In the genomic region with DNA sequence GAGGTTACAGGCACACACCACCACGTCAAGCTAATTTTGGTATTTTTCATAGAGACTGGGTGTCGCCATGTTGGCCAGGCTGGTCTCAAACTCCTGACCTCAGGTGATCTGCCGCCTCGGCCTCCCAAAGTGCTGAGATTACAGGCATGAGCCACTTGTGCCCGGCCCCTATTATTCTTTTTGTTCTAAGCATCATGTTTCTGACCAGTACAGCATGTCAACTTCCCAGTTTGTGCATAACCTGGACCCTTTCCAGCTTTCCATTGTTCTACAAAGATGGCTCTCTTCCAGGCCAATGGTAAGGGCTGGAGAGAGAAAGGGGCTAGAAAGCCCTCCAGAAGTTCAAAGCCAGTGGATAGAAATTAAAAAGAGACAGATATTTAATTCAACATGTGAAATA, we compare ENCODE assay signal across 21 cellular contexts.
DNase-seq lines count a peak whose midpoint lies in the region; ATAC-seq and TF ChIP-seq lines count a peak whose summit lies in the region.
"Had no signal": no experiment of that assay in that cellular context is flagged by ENCODE, and none has a peak within 500 bp of the region (broad histone marks: within the 10 kb centered on the region; RNA-seq: fewer than 3 reads in every experiment).

No MANE protein-coding gene starts in this region.

- H2AFZ ChIP-seq in smooth muscle cell (ENCODE audit: low read depth), result no peak overlapping the region

- POLR2A ChIA-PET in activated CD4-positive, alpha-beta T cell treated with anti-CD3 and anti-CD28 coated beads, Interleukin-2, amount 10 ng/mL, durations not matched to agents 7 days and 5 days (lab: Charles Lee), result no interaction called here

- H3K4me1 ChIP-seq in right cardiac atrium (ENCODE audit: control insufficient read depth, insufficient read depth, low read length) (peaks cover 2% of the 10 kb centered on the region), smooth muscle cell (ENCODE audit: low read depth) (no peaks in the 10 kb centered on the region)
- H3K4me1 ChIP-seq: prostate gland, uterus had no signal

- no peak overlapping the region for H3K4me2 ChIP-seq in smooth muscle cell

- no peaks in the 10 kb centered on the region for H4K20me1 ChIP-seq in smooth muscle cell (ENCODE audit: low read depth)

- ATAC-seq in Right ventricle myocardium inferior, result peak; percentile 37
- peak; percentile 74 to 81 for ATAC-seq in right cardiac atrium
- ATAC-seq in GM18505 (IDR thresholded peaks at IDR 0.05; ENCODE audit: unreplicated experiment), result no peak
- ATAC-seq: stimulated activated memory B cell treated with anti-CD40 and anti-IgM and Interleukin-4, amounts not matched to agents 10 μg/mL and 1 μg/mL and 100 μg/mL, for 72 hours had no signal

- DNase-seq in Right ventricle myocardium inferior (ENCODE audit: missing footprints) (peak; percentile 61), cardiac septum (ENCODE audit: low spot score) (no peak), cardiac fibroblast (ENCODE audit: low read depth in 2 of 2) (peak; percentile 85 to 87), right cardiac atrium (no peak), smooth muscle cell (lab: John Stamatoyannopoulos, UW; ENCODE audit: unreplicated experiment) (no peak), GF-D8 (lab: John Stamatoyannopoulos, UW) (no peak)
- DNase-seq in activated CD4-positive, alpha-beta T cell treated with anti-CD3 and anti-CD28 coated beads, Interleukin-2, amount 10 ng/mL, durations not matched to agents 7 days and 5 days, result no peak
- DNase-seq: activated CD4-positive, alpha-beta memory T cell treated with anti-CD3 and anti-CD28 coated beads, Interleukin-2, amount 10 ng/mL, durations not matched to agents 7 days and 5 days; activated CD4-positive, CD25-positive, alpha-beta regulatory T cell; caudate nucleus; left cardiac atrium; NCI-H1436; NCI-H2171 treated with DMSO at 0.1 percent for 48 hours; NCI-H526; SW 1271 had no signal

- no peaks in the 10 kb centered on the region for H3K4me1 Mint-ChIP-seq in activated CD4-positive, alpha-beta T cell treated with anti-CD3 and anti-CD28 coated beads, Interleukin-2, amount 10 ng/mL, durations not matched to agents 7 days and 5 days
- H3K4me1 Mint-ChIP-seq: activated CD4-positive, alpha-beta memory T cell treated with anti-CD3 and anti-CD28 coated beads, Interleukin-2, amount 10 ng/mL, durations not matched to agents 7 days and 5 days; stimulated activated memory B cell treated with anti-CD40 and anti-IgM and Interleukin-4, amounts not matched to agents 10 μg/mL and 1 μg/mL and 100 μg/mL, for 72 hours had no signal

- CTCF ChIA-PET in activated CD4-positive, alpha-beta T cell treated with anti-CD3 and anti-CD28 coated beads, Interleukin-2, amount 10 ng/mL, durations not matched to agents 7 days and 5 days (lab: Charles Lee), result interaction anchor here (0.7 kb wide), 1 partner anchor 91 kb away, joined by 3 read pairs; a partner anchor contains a TSS

- H3K36me3 ChIP-seq in smooth muscle cell (ENCODE audit: low read depth), result no peaks in the 10 kb centered on the region
- H3K36me3 ChIP-seq: prostate gland, uterus had no signal

- no peaks in the 10 kb centered on the region for H3F3A ChIP-seq in smooth muscle cell (ENCODE audit: low read depth)

- intact Hi-C loops in Right ventricle myocardium inferior (cut with DNase I) (no loop called here), cardiac septum (cut with DNase I) (no loop called here), right cardiac atrium (cut with DNase I) (no loop called here)

- H3K9me3 Mint-ChIP-seq in activated CD4-positive, alpha-beta T cell treated with anti-CD3 and anti-CD28 coated beads, Interleukin-2, amount 10 ng/mL, durations not matched to agents 7 days and 5 days, result peaks cover 4% of the 10 kb centered on the region
- H3K9me3 Mint-ChIP-seq: activated CD4-positive, alpha-beta memory T cell treated with anti-CD3 and anti-CD28 coated beads, Interleukin-2, amount 10 ng/mL, durations not matched to agents 7 days and 5 days had no signal

- H3K9me3 ChIP-seq in right cardiac atrium (ENCODE audit: control insufficient read depth, low read length) (no peaks in the 10 kb centered on the region), smooth muscle cell (replicated peaks; ENCODE audit: low read depth) (no peaks in the 10 kb centered on the region)
- H3K9me3 ChIP-seq: prostate gland, uterus had no signal

- TF ChIP-seq CTCF in cardiac fibroblast (IDR thresholded peaks at IDR 0.05; ENCODE audit: low read depth, low read length), result no peak
- TF ChIP-seq CTCF in smooth muscle cell (IDR thresholded peaks at IDR 0.05; ENCODE audit: borderline replicate concordance, insufficient read depth, poor library complexity, severe bottlenecking), result no peak

- H3K36me3 Mint-ChIP-seq in activated CD4-positive, alpha-beta T cell treated with anti-CD3 and anti-CD28 coated beads, Interleukin-2, amount 10 ng/mL, durations not matched to agents 7 days and 5 days (ENCODE audit: low read depth), result no peaks in the 10 kb centered on the region
- H3K36me3 Mint-ChIP-seq: CD14-positive monocyte; stimulated activated memory B cell treated with anti-CD40 and anti-IgM and Interleukin-4, amounts not matched to agents 10 μg/mL and 1 μg/mL and 100 μg/mL, for 72 hours had no signal

- H3K4me3 ChIP-seq in cardiac fibroblast (replicated peaks in 1 of 2; ENCODE audit: low read depth in 2 of 2, low read length in 2 of 2) (no peak overlapping the region), right cardiac atrium (ENCODE audit: low read length) (no peak overlapping the region), smooth muscle cell (no peak overlapping the region)
- H3K4me3 ChIP-seq: prostate gland, skin epidermis, uterus had no signal

- H3K27me3 ChIP-seq in right cardiac atrium (ENCODE audit: control insufficient read depth, insufficient read depth), result no peaks in the 10 kb centered on the region
- no peaks in the 10 kb centered on the region for H3K27me3 ChIP-seq in smooth muscle cell (ENCODE audit: low read depth)
- H3K27me3 ChIP-seq: uterus had no signal

- H3K27me3 Mint-ChIP-seq in activated CD4-positive, alpha-beta T cell treated with anti-CD3 and anti-CD28 coated beads, Interleukin-2, amount 10 ng/mL, durations not matched to agents 7 days and 5 days, result no peaks in the 10 kb centered on the region
- H3K27me3 Mint-ChIP-seq: activated CD4-positive, alpha-beta memory T cell treated with anti-CD3 and anti-CD28 coated beads, Interleukin-2, amount 10 ng/mL, durations not matched to agents 7 days and 5 days; stimulated activated memory B cell treated with anti-CD40 and anti-IgM and Interleukin-4, amounts not matched to agents 10 μg/mL and 1 μg/mL and 100 μg/mL, for 72 hours had no signal

- peak overlapping the region; percentile 66 for H3K27ac ChIP-seq in right cardiac atrium (ENCODE audit: low read length)
- peak overlapping the region; percentile 65 for H3K27ac ChIP-seq in smooth muscle cell (ENCODE audit: low read depth)
- H3K27ac ChIP-seq: uterus had no signal

- WGBS in right cardiac atrium, result 63% methylated on average over 5 of the region's 5 CpGs
- over 99% methylated on average over 5 of the region's 5 CpGs for WGBS in smooth muscle cell (ENCODE audit: low lambda C conversion rate)

- H3K79me2 ChIP-seq in smooth muscle cell (ENCODE audit: low read depth), result no peaks in the 10 kb centered on the region

- no peak overlapping the region for H3K9ac ChIP-seq in smooth muscle cell (ENCODE audit: low read depth)

- TF ChIP-seq POLR2A in GM18505 (IDR thresholded peaks at IDR 0.05; ENCODE audit: borderline replicate concordance, extremely low read depth, insufficient read depth, insufficient read length), result no peak

- H3K27ac Mint-ChIP-seq in activated CD4-positive, alpha-beta T cell treated with anti-CD3 and anti-CD28 coated beads, Interleukin-2, amount 10 ng/mL, durations not matched to agents 7 days and 5 days, result no peak overlapping the region
- H3K27ac Mint-ChIP-seq: activated CD4-positive, alpha-beta memory T cell treated with anti-CD3 and anti-CD28 coated beads, Interleukin-2, amount 10 ng/mL, durations not matched to agents 7 days and 5 days; stimulated activated memory B cell treated with anti-CD40 and anti-IgM and Interleukin-4, amounts not matched to agents 10 μg/mL and 1 μg/mL and 100 μg/mL, for 72 hours had no signal

- no peak overlapping the region for H3K4me3 Mint-ChIP-seq in activated CD4-positive, alpha-beta T cell treated with anti-CD3 and anti-CD28 coated beads, Interleukin-2, amount 10 ng/mL, durations not matched to agents 7 days and 5 days
- H3K4me3 Mint-ChIP-seq: activated CD4-positive, alpha-beta memory T cell treated with anti-CD3 and anti-CD28 coated beads, Interleukin-2, amount 10 ng/mL, durations not matched to agents 7 days and 5 days; CD14-positive monocyte; stimulated activated memory B cell treated with anti-CD40 and anti-IgM and Interleukin-4, amounts not matched to agents 10 μg/mL and 1 μg/mL and 100 μg/mL, for 72 hours had no signal

Comparison
In these comparisons a context has a peak if more than half of its experiments do, and no peak if none do; other contexts are left out.
1. DNase-seq: peak in Right ventricle myocardium inferior (single experiment) and cardiac fibroblast (2 of 2); none in cardiac septum (single experiment), right cardiac atrium (0 of 3), smooth muscle cell (single experiment), activated CD4-positive, alpha-beta T cell treated with anti-CD3 and anti-CD28 coated beads, Interleukin-2, amount 10 ng/mL, durations not matched to agents 7 days and 5 days (single experiment) and GF-D8 (single experiment).